ENCODE assay signal across 16 cellular contexts in the genomic region with DNA sequence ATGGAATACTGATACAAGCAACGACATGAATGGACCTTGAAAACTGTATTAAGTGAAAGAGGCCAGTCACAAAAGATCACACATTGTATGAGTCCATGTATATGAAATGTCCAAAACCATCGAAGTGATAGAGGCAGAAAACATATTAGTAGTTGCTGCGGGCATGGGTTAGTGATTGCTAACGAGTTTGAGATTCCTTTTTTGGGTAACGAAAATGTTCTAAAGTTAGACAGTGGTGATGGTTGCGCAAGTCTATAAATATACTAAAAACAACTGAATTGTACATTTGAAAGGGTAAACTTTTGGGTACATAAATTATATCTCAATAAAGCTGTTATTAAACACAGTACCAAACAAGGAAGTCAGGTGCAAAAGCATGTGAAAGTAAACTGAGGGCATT.
"Had no signal": no experiment of that assay in that cellular context is flagged by ENCODE, and none has a peak within 500 bp of the region (broad histone marks: within the 10 kb centered on the region; RNA-seq: fewer than 3 reads in every experiment).

No MANE protein-coding gene starts in this region.

- DNase-seq: esophagus squamous epithelium; foreskin keratinocyte; head of caudate nucleus; kidney; left cardiac atrium; left ventricle myocardium inferior; lower lobe of right lung; natural killer cell; posterior cingulate gyrus; sigmoid colon; stimulated activated CD4-positive, alpha-beta T cell treated with anti-CD3 and anti-CD28 coated beads, Interleukin-2, amount 100 ng/mL, for 24 hours; stimulated activated CD4-positive, alpha-beta T cell treated with anti-CD3 and anti-CD28 coated beads, Interleukin-4, amount 100 ng/mL, for 4 hours; stimulated activated naive CD4-positive, alpha-beta T cell; stomach; substantia nigra; transverse colon had no signal

- FAIRE-seq: kidney had no signal
